ENCODE assay signal across 29 cellular contexts in the genomic region with DNA sequence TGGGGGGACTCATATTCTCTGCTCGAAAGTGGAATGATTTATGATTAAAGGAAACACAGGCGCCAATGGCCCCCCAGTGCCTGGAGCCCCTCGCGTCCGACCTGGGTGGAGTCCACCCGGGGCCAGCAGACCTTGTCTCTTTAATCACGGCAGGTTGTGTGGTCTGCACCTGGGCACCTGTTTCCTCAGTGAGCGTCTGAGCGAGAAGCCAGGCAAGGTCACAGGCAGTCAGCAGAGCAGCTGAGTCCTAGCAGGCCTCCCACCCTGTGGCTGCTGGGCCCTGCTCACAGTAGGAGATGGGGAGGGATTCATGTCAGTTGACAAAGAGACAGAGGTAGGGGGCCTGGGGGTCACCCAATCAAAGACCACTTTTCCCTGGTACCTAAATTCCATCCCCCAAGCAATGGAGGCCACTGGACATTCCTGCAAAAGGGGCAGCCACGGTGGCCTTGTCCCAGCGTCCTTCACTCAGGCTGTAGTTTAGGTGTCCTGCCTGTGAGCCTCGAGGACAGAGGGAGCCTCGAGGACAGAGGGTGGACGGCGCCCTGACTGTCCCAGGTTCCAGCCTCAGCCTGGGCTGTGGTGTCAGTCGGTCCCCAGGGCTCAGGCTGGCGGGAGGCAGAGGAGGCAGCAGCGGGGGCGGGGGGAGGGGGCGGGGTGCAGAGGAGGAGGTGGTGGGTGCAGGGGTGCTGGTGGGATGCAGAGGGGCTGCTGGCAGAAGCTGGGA. TPM values are rescaled to one million over a fixed set of nuclear protein-coding genes. Genes with fewer than 3 reads are reported as not detected.
"Had no signal": no experiment of that assay in that cellular context is flagged by ENCODE, and none has a peak within 500 bp of the region (broad histone marks: within the 10 kb centered on the region; RNA-seq: fewer than 3 reads in every experiment).

No MANE protein-coding gene starts in this region.

- FAIRE-seq: endometrium, keratinocyte had no signal

- H3K27ac ChIP-seq: esophagus squamous epithelium, heart right ventricle, left lung, parathyroid adenoma, sigmoid colon, testis, tibial artery had no signal

- H3K36me3 ChIP-seq: esophagus squamous epithelium, heart right ventricle, left lung, sigmoid colon, tibial artery had no signal

- H3K9me3 Mint-ChIP-seq: effector memory CD8-positive, alpha-beta T cell; mesothelial cell of epicardium; naive B cell; natural killer cell treated with Interleukin-12 subunit alpha and Interleukin-12 subunit beta and Interleukin-15 and Interleukin-18, amount 100 ng/mL, for 72 hours; neural crest cell; stimulated activated memory B cell treated with anti-CD40 and anti-IgM and Interleukin-4, amounts not matched to agents 10 μg/mL and 1 μg/mL and 100 μg/mL, for 72 hours; type B pancreatic cell had no signal

- ATAC-seq: effector memory CD8-positive, alpha-beta T cell; heart right ventricle; left lung; mucosa of descending colon; stimulated activated naive CD8-positive, alpha-beta T cell treated with anti-CD3 and anti-CD28 coated beads, Interleukin-15, Interleukin-2, amounts not matched to agents 100 U/mL and 50 U/mL, for 24 hours had no signal

- H3K4me1 ChIP-seq: left lung, parathyroid adenoma, sigmoid colon, testis had no signal

- H3K27ac Mint-ChIP-seq: effector memory CD8-positive, alpha-beta T cell; mesothelial cell of epicardium; natural killer cell treated with Interleukin-12 subunit alpha and Interleukin-12 subunit beta and Interleukin-15 and Interleukin-18, amount 100 ng/mL, for 72 hours; progenitor cell of endocrine pancreas; stimulated activated memory B cell treated with anti-CD40 and anti-IgM and Interleukin-4, amounts not matched to agents 10 μg/mL and 1 μg/mL and 100 μg/mL, for 72 hours; type B pancreatic cell had no signal

- H3K4me1 Mint-ChIP-seq: mesothelial cell of epicardium; naive B cell; stimulated activated memory B cell treated with anti-CD40 and anti-IgM and Interleukin-4, amounts not matched to agents 10 μg/mL and 1 μg/mL and 100 μg/mL, for 72 hours had no signal

- DNase-seq: cortex of kidney; effector memory CD8-positive, alpha-beta T cell; erythroblast; esophagus squamous epithelium; foreskin melanocyte; glutamatergic neuron; hypothalamus; mesenchymal stem cell; naive B cell; sigmoid colon; stimulated activated CD4-positive, alpha-beta T cell treated with anti-CD3 and anti-CD28 coated beads, Interleukin-4, amount 100 ng/mL, for 4 hours; stimulated activated naive CD8-positive, alpha-beta T cell treated with anti-CD3 and anti-CD28 coated beads, Interleukin-15, Interleukin-2, amounts not matched to agents 100 U/mL and 50 U/mL, for 24 hours; substantia nigra; testis; tibial artery had no signal

- H3K27me3 ChIP-seq: testis had no signal

- H3K9me3 ChIP-seq: esophagus squamous epithelium, heart right ventricle, left lung, mucosa of descending colon, sigmoid colon, testis, tibial artery had no signal

- H3K9ac ChIP-seq: parathyroid adenoma had no signal

- H3K36me3 Mint-ChIP-seq: mesothelial cell of epicardium; naive B cell; natural killer cell treated with Interleukin-12 subunit alpha and Interleukin-12 subunit beta and Interleukin-15 and Interleukin-18, amount 100 ng/mL, for 72 hours; stimulated activated memory B cell treated with anti-CD40 and anti-IgM and Interleukin-4, amounts not matched to agents 10 μg/mL and 1 μg/mL and 100 μg/mL, for 72 hours; type B pancreatic cell had no signal

- H3K4me3 Mint-ChIP-seq: effector memory CD8-positive, alpha-beta T cell; mesothelial cell of epicardium; naive B cell; natural killer cell treated with Interleukin-12 subunit alpha and Interleukin-12 subunit beta and Interleukin-15 and Interleukin-18, amount 100 ng/mL, for 72 hours; neural crest cell; stimulated activated memory B cell treated with anti-CD40 and anti-IgM and Interleukin-4, amounts not matched to agents 10 μg/mL and 1 μg/mL and 100 μg/mL, for 72 hours; type B pancreatic cell had no signal

- H3K4me3 ChIP-seq: esophagus squamous epithelium, heart right ventricle, left lung, mucosa of descending colon, sigmoid colon, testis, tibial artery had no signal

RNA-seq across cellular contexts. Expression of a gene that starts 49.5 kb away (rescaled TPM):
- total RNA-seq: skeletal muscle tissue had no signal
- polyA plus RNA-seq: urinary bladder had no signal
